14 cellular contexts compared by ENCODE assay signal in the genomic region with DNA sequence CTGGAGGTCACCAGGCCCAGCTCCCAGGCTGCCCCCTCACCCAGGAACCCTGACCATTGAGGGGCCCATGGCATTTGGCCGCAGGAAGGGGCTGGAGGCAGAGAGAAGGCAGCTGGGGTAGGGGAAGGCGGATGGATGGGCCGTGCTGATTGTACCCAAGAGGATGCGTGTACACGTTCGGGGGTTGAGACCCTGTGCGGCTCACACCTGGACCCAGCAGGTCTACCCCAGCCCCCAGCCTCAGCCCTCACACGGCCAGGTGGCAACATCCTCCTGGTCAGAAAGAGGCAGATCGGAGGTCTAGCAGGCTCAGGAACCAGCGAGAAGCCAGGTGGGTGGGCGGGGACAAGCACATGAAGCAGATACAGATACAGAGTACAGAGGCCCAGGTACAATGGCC.
"Had no signal": no experiment of that assay in that cellular context is flagged by ENCODE, and none has a peak within 500 bp of the region (broad histone marks: within the 10 kb centered on the region; RNA-seq: fewer than 3 reads in every experiment).

No MANE protein-coding gene starts in this region.

- H3K9me3 ChIP-seq: body of pancreas, esophagus muscularis mucosa, stomach, thoracic aorta had no signal

- ATAC-seq: body of pancreas had no signal

- H3K4me3 Mint-ChIP-seq: activated naive CD8-positive, alpha-beta T cell treated with anti-CD3 and anti-CD28 coated beads for 36 hours had no signal

- H3K4me1 ChIP-seq: body of pancreas had no signal

- DNase-seq: activated gamma-delta T cell; activated naive CD8-positive, alpha-beta T cell treated with anti-CD3 and anti-CD28 coated beads for 36 hours; amygdala; central memory CD4-positive, alpha-beta T cell; cortex of kidney; effector CD4-positive, alpha-beta T cell; hippocampal formation; midbrain; stimulated activated CD4-positive, alpha-beta T cell treated with anti-CD3 and anti-CD28 coated beads, Interleukin-12 subunit alpha, Interleukin-12 subunit beta, amount 100 ng/mL, for 4 hours; stimulated activated CD4-positive, alpha-beta T cell treated with anti-CD3 and anti-CD28 coated beads, Interleukin-2, amount 100 ng/mL, for 24 hours; stomach had no signal

- H3K4me3 ChIP-seq: body of pancreas, esophagus muscularis mucosa, stomach, thoracic aorta had no signal

- H3K9me3 Mint-ChIP-seq: activated naive CD8-positive, alpha-beta T cell treated with anti-CD3 and anti-CD28 coated beads for 36 hours had no signal

- H3K27me3 Mint-ChIP-seq: activated naive CD8-positive, alpha-beta T cell treated with anti-CD3 and anti-CD28 coated beads for 36 hours had no signal

- H3K27me3 ChIP-seq: body of pancreas, esophagus muscularis mucosa, stomach had no signal

- H3K27ac Mint-ChIP-seq: activated naive CD8-positive, alpha-beta T cell treated with anti-CD3 and anti-CD28 coated beads for 36 hours had no signal

- H3K27ac ChIP-seq: body of pancreas, esophagus muscularis mucosa, stomach, thoracic aorta had no signal
